10 cellular contexts compared by ENCODE assay signal in genomic region chr5:174751154-174751990, GRCh38. TPM values are rescaled to one million over a fixed set of nuclear protein-coding genes. Genes with fewer than 3 reads are reported as not detected.
DNase-seq lines count a peak whose midpoint lies in the region; ATAC-seq and TF ChIP-seq lines count a peak whose summit lies in the region.
"Had no signal": no experiment of that assay in that cellular context is flagged by ENCODE, and none has a peak within 500 bp of the region (broad histone marks: within the 10 kb centered on the region; RNA-seq: fewer than 3 reads in every experiment).

No MANE protein-coding gene starts in this region.

- TF ChIP-seq CTCF in AG04450 (IDR thresholded peaks at IDR 0.05; ENCODE audit: low read depth, low read length) (no peak), MM.1S (IDR thresholded peaks at IDR 0.05; ENCODE audit: low read length) (no peak), dorsolateral prefrontal cortex (IDR thresholded peaks at IDR 0.05 in 54 of 56, conservative IDR thresholded peaks at IDR 0.05 in 2 of 56; ENCODE audit: low read depth in 1 of 56, partially characterized antibody in 56 of 56) (no peak)

- no peaks in the 10 kb centered on the region; the same call in 1 of the 2 replicates for H3K9me3 ChIP-seq in AG04450 (ENCODE audit: control insufficient read depth, insufficient read depth, low read length)
- no peaks in the 10 kb centered on the region for H3K9me3 ChIP-seq in MM.1S (replicated peaks; ENCODE audit: insufficient read depth, low read length)

- intact Hi-C loops in dorsolateral prefrontal cortex (cut with DNase I), result no loop called here

- ATAC-seq in GM21825 (IDR thresholded peaks at IDR 0.05; ENCODE audit: unreplicated experiment) (no peak), GM19452 (IDR thresholded peaks at IDR 0.05; ENCODE audit: unreplicated experiment) (no peak), GM19395 (IDR thresholded peaks at IDR 0.05; ENCODE audit: unreplicated experiment) (no peak)

- H3K27me3 ChIP-seq in AG04450 (ENCODE audit: control insufficient read depth, insufficient read depth, low read length) (peaks cover 33% of the 10 kb centered on the region), MM.1S (replicated peaks; ENCODE audit: insufficient read depth, low read length) (peaks cover 7% of the 10 kb centered on the region), dorsolateral prefrontal cortex (peaks cover 0 to 63% (median 28%) of the 10 kb centered on the region in 45 donors)

- peak overlapping the region; percentile 5; the same call in 1 of the 2 replicates for H3K4me2 ChIP-seq in MM.1S (ENCODE audit: low read depth, low read length)

- H3K27ac ChIP-seq in AG04450 (ENCODE audit: low read depth, low read length) (no peak overlapping the region), MM.1S (ENCODE audit: low read length) (no peak overlapping the region), dorsolateral prefrontal cortex (peak overlapping the region in 9 of 59 donors; percentile 9 to 57 (median 28))

- no peak overlapping the region for H3K9ac ChIP-seq in MM.1S (ENCODE audit: low read length)

- H2AFZ ChIP-seq in MM.1S (ENCODE audit: low read length), result 0 out of 2 replicates have a peak overlapping the region, but pooled peaks have one; percentile 31

- H3F3A ChIP-seq in MM.1S (ENCODE audit: insufficient read depth, low read length), result no peaks in the 10 kb centered on the region

- no peaks in the 10 kb centered on the region for H4K20me1 ChIP-seq in MM.1S (ENCODE audit: insufficient read depth, low read length)

- H3K9me2 ChIP-seq in MM.1S (replicated peaks; ENCODE audit: insufficient read depth, low read length), result no peaks in the 10 kb centered on the region

- DNase-seq in AG04450 (ENCODE audit: low read depth, low spot score), result no peak
- DNase-seq in MM.1S, result no peak
- DNase-seq in dorsolateral prefrontal cortex, result peak in 2 of 10 donors; percentile 25 to 44
- peak; percentile 31 for DNase-seq in myocyte (ENCODE audit: low read depth)
- DNase-seq in midbrain (lab: John Stamatoyannopoulos, UW), result no peak
- DNase-seq: activated T-cell treated with anti-CD3 and anti-CD28 coated beads, Interleukin-2, amount 50 U/mL, for 4 hours; NCI-H1694 treated with DMSO at 0.1 percent for 48 hours had no signal

- no peaks in the 10 kb centered on the region for H3K36me3 ChIP-seq in MM.1S (replicated peaks; ENCODE audit: insufficient read depth, low read length)

- H3K79me2 ChIP-seq in MM.1S (ENCODE audit: low read length), result no peaks in the 10 kb centered on the region

- H3K4me1 ChIP-seq in MM.1S (ENCODE audit: low read length), result no peaks in the 10 kb centered on the region

- H3K4me3 ChIP-seq in AG04450 (ENCODE audit: low read depth, low read length), result peak overlapping the region; percentile 55
- H3K4me3 ChIP-seq in MM.1S (ENCODE audit: low read length), result no peak overlapping the region; the same call in 1 of the 2 replicates
- H3K4me3 ChIP-seq in dorsolateral prefrontal cortex, result peak overlapping the region; percentile 26 to 77 (median 58)

- POLR2A ChIA-PET in AG04450 (lab: Yijun Ruan, JAX), result interaction anchor here (0.6 to 0.7 kb wide), 3 partner anchors 26 to 240 kb away, joined by 3 to 7 read pairs (median 5); no protein-coding TSS in a partner anchor

- CTCF ChIA-PET in AG04450 (lab: Charles Lee), result interaction anchor here (0.6 to 7.1 kb wide), 9 partner anchors 15 to 1171 kb away, joined by 3 to 75 read pairs (median 3); no protein-coding TSS in a partner anchor

RNA-seq across cellular contexts. Expression of gene MSX2, which starts 27.0 kb away (rescaled TPM):
- 7.2 and 9.5 TPM in 2 replicates for polyA plus RNA-seq in AG04450 (2011; rRNA removed)
- polyA minus RNA-seq in AG04450 (2011; rRNA and poly(A)+ RNA removed), result 10.2 and 11.0 TPM in 2 replicates
- 1 to 10 TPM in 42 of 120 experiments, under 1 TPM in 60, not detected in 18; 0.19 to 9.1 (median 0.85) TPM for total RNA-seq in dorsolateral prefrontal cortex
- 4.8 and 9.8 TPM in 2 replicates for total RNA-seq in myocyte
- 2.5 TPM for polyA plus RNA-seq in myocyte (2012)
